1 cellular context compared by ENCODE assay signal in genomic region chr7:47709451-47709850, GRCh38.
TF ChIP-seq lines count a peak whose summit lies in the region.

No MANE protein-coding gene starts in this region.

TF ChIP-seq in HepG2, 621 proteins besides CTCF, POLR2A, EP300 and RAD21:
- TF ChIP-seq, protein P1, sequence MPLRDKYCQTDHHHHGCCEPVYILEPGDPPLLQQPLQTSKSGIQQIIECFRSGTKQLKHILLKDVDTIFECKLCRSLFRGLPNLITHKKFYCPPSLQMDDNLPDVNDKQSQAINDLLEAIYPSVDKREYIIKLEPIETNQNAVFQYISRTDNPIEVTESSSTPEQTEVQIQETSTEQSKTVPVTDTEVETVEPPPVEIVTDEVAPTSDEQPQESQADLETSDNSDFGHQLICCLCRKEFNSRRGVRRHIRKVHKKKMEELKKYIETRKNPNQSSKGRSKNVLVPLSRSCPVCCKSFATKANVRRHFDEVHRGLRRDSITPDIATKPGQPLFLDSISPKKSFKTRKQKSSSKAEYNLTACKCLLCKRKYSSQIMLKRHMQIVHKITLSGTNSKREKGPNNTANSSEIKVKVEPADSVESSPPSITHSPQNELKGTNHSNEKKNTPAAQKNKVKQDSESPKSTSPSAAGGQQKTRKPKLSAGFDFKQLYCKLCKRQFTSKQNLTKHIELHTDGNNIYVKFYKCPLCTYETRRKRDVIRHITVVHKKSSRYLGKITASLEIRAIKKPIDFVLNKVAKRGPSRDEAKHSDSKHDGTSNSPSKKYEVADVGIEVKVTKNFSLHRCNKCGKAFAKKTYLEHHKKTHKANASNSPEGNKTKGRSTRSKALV (CRISPR knock-in tag; IDR thresholded peaks at IDR 0.05), result no peak
- TF ChIP-seq, protein P2, sequence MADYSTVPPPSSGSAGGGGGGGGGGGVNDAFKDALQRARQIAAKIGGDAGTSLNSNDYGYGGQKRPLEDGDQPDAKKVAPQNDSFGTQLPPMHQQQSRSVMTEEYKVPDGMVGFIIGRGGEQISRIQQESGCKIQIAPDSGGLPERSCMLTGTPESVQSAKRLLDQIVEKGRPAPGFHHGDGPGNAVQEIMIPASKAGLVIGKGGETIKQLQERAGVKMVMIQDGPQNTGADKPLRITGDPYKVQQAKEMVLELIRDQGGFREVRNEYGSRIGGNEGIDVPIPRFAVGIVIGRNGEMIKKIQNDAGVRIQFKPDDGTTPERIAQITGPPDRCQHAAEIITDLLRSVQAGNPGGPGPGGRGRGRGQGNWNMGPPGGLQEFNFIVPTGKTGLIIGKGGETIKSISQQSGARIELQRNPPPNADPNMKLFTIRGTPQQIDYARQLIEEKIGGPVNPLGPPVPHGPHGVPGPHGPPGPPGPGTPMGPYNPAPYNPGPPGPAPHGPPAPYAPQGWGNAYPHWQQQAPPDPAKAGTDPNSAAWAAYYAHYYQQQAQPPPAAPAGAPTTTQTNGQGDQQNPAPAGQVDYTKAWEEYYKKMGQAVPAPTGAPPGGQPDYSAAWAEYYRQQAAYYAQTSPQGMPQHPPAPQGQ (CRISPR knock-in tag; IDR thresholded peaks at IDR 0.05; ENCODE audit: borderline replicate concordance), result no peak
- TF ChIP-seq MEIS2 (CRISPR knock-in tag; IDR thresholded peaks at IDR 0.05) (no peak), FOXJ3 (CRISPR knock-in tag; IDR thresholded peaks at IDR 0.05; ENCODE audit: borderline replicate concordance) (no peak), PAX8 (CRISPR knock-in tag; IDR thresholded peaks at IDR 0.05; ENCODE audit: borderline replicate concordance) (no peak), STAG1 (CRISPR knock-in tag; IDR thresholded peaks at IDR 0.05) (peak; percentile 26; the same call in 1 of the 2 replicates)
